Comparison of ENCODE assay signal across 26 cellular contexts in genomic region chr16:27209591-27209990, GRCh38.
"Had no signal": no experiment of that assay in that cellular context is flagged by ENCODE, and none has a peak within 500 bp of the region (broad histone marks: within the 10 kb centered on the region; RNA-seq: fewer than 3 reads in every experiment).

No MANE protein-coding gene starts in this region.

- H3K79me2 ChIP-seq: parathyroid adenoma had no signal

- H3K27ac ChIP-seq: colonic mucosa, esophagus squamous epithelium, heart right ventricle, parathyroid adenoma, testis, tibial artery had no signal

- H3K4me3 ChIP-seq: colonic mucosa, esophagus squamous epithelium, heart right ventricle, lung, smooth muscle cell, testis, tibial artery had no signal

- H3K4me2 ChIP-seq: smooth muscle cell had no signal

- DNase-seq: colonic mucosa; effector memory CD4-positive, alpha-beta T cell; erythroblast; esophagus squamous epithelium; foreskin melanocyte; glutamatergic neuron; heart right ventricle; hypothalamus; left ventricle myocardium superior; natural killer cell; stimulated activated CD4-positive, alpha-beta T cell treated with anti-CD3 and anti-CD28 coated beads, Interleukin-12 subunit alpha, Interleukin-12 subunit beta, amount 100 ng/mL, for 4 hours; stimulated activated CD4-positive, alpha-beta T cell treated with anti-CD3 and anti-CD28 coated beads, Interleukin-1b, Interleukin-23, amount 100 ng/mL, for 48 hours; stimulated activated CD4-positive, alpha-beta T cell treated with anti-CD3 and anti-CD28 coated beads, Interleukin-4, amount 100 ng/mL, for 1 hour; stimulated activated CD8-positive, alpha-beta memory T cell treated with anti-CD3 and anti-CD28 coated beads, Interleukin-4, amount 100 ng/mL, for 48 hours; stimulated activated naive CD8-positive, alpha-beta T cell treated with anti-CD3 and anti-CD28 coated beads, Interleukin-15, Interleukin-2, amounts not matched to agents 100 U/mL and 50 U/mL, for 24 hours; substantia nigra; testis; tibial artery had no signal

- H3K27me3 Mint-ChIP-seq: dendritic cell treated with granulocyte-macrophage colony-stimulating factor and Interleukin-4, amounts not matched to agents 40 ng/mL and 50 ng/mL, for 4 days; memory B cell; progenitor cell of endocrine pancreas; type B pancreatic cell had no signal

- H3K4me1 Mint-ChIP-seq: memory B cell had no signal

- ATAC-seq: left ventricle myocardium superior; natural killer cell; sciatic nerve; stimulated activated naive CD8-positive, alpha-beta T cell treated with anti-CD3 and anti-CD28 coated beads, Interleukin-15, Interleukin-2, amounts not matched to agents 100 U/mL and 50 U/mL, for 24 hours had no signal

- H2AFZ ChIP-seq: parathyroid adenoma had no signal

- H3K4me1 ChIP-seq: parathyroid adenoma had no signal

- H3K4me3 Mint-ChIP-seq: dendritic cell treated with granulocyte-macrophage colony-stimulating factor and Interleukin-4, amounts not matched to agents 40 ng/mL and 50 ng/mL, for 4 days; memory B cell; natural killer cell; type B pancreatic cell had no signal

- H3K27ac Mint-ChIP-seq: dendritic cell treated with granulocyte-macrophage colony-stimulating factor and Interleukin-4, amounts not matched to agents 40 ng/mL and 50 ng/mL, for 4 days; memory B cell; natural killer cell; progenitor cell of endocrine pancreas; type B pancreatic cell had no signal

- H3K36me3 ChIP-seq: colonic mucosa had no signal

- H3K27me3 ChIP-seq: colonic mucosa, esophagus squamous epithelium, heart right ventricle, testis, tibial artery had no signal

- H3K36me3 Mint-ChIP-seq: natural killer cell, type B pancreatic cell had no signal

- H3K9ac ChIP-seq: parathyroid adenoma had no signal

- H3K9me3 Mint-ChIP-seq: dendritic cell treated with granulocyte-macrophage colony-stimulating factor and Interleukin-4, amounts not matched to agents 40 ng/mL and 50 ng/mL, for 4 days; memory B cell; natural killer cell; type B pancreatic cell had no signal

- H3K9me3 ChIP-seq: colonic mucosa, esophagus squamous epithelium, heart right ventricle, testis, tibial artery had no signal
